ENCODE assay signal across 11 cellular contexts in the genomic region with DNA sequence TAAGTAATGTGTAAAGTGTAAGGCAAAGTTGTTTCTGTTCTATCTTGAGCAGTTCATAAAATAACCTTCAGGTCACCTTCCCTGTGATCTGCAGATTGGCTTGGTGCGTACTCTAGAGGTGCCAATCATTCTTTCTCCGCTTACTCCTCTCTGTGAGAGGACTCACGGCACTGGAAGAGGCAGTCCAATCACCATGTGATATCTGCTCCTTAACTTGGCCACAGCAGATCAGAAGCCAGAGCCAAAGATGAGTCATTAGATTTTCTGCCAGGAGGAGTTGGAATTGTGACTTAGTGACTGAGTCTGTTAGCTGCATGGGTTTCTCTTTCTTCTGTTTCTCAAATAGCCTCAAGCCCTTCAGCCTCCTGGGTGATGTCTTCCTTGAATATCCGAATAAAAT.
A peak's percentile ranks its signal among the peaks of the same experiment; 100 is the strongest.
DNase-seq lines count a peak whose midpoint lies in the region; ATAC-seq and TF ChIP-seq lines count a peak whose summit lies in the region.
"Had no signal": no experiment of that assay in that cellular context is flagged by ENCODE, and none has a peak within 500 bp of the region (broad histone marks: within the 10 kb centered on the region; RNA-seq: fewer than 3 reads in every experiment).

No MANE protein-coding gene starts in this region.

- no peaks in the 10 kb centered on the region for H3K27me3 Mint-ChIP-seq in Caco-2 (ENCODE audit: insufficient read depth, unreplicated experiment)

- H3K27ac Mint-ChIP-seq in Caco-2 (ENCODE audit: unreplicated experiment): no peak overlapping the region
- H3K27ac Mint-ChIP-seq: naive B cell had no signal

- no peaks in the 10 kb centered on the region for H3K4me1 Mint-ChIP-seq in Caco-2 (ENCODE audit: low read depth, unreplicated experiment)

- CTCF ChIA-PET in Caco-2 (lab: Charles Lee): no interaction called here

- ATAC-seq in psoas muscle (peak; percentile 92 to 98 (median 94)), GM19455 (IDR thresholded peaks at IDR 0.05; ENCODE audit: unreplicated experiment) (no peak)

- no peak overlapping the region for H3K4me3 Mint-ChIP-seq in Caco-2 (ENCODE audit: unreplicated experiment)
- H3K4me3 Mint-ChIP-seq: naive B cell had no signal

- H3K4me1 ChIP-seq in psoas muscle (peaks cover 7% of the 10 kb centered on the region), Caco-2 (no peaks in the 10 kb centered on the region)

- H3K9me3 Mint-ChIP-seq in Caco-2 (ENCODE audit: unreplicated experiment): no peaks in the 10 kb centered on the region
- H3K9me3 Mint-ChIP-seq: naive B cell had no signal

- H3K9me3 ChIP-seq in psoas muscle (no peaks in the 10 kb centered on the region), Caco-2 (no peaks in the 10 kb centered on the region)

- DNase-seq in ELF-1 (ENCODE audit: low read depth, low spot score): peak; percentile 45
- peak; percentile 96 for DNase-seq in RPMI7951 (ENCODE audit: low read depth)
- DNase-seq in fibroblast of peridontal ligament (ENCODE audit: extremely low read depth): peak; percentile 97
- no peak for DNase-seq in psoas muscle
- no peak for DNase-seq in T-helper 2 cell
- DNase-seq in NOMO-1 (lab: John Stamatoyannopoulos, UW; ENCODE audit: unreplicated experiment in 2 of 2): no peak
- no peak for DNase-seq in Caco-2
- DNase-seq: effector memory CD4-positive, alpha-beta T cell; GDM1; naive B cell had no signal

- WGBS in psoas muscle, 3 donors: 21 to 38% (median 27%) methylated on average over 4 of the region's 4 CpGs

- POLR2A ChIA-PET in Caco-2 (lab: Charles Lee): no interaction called here

- intact Hi-C loops in psoas muscle (cut with DNase I) (no loop called here), Caco-2 (cut with micrococcal nuclease; ENCODE audit: unreplicated experiment) (loop anchor here (10.0 kb wide), 1 partner anchor 162 kb away; a partner anchor contains a TSS)

- H3K36me3 ChIP-seq in psoas muscle (ENCODE audit: insufficient read depth in 1 of 2, low read depth in 1 of 2) (no peaks in the 10 kb centered on the region), Caco-2 (ENCODE audit: control insufficient read depth, insufficient read depth, low read length) (no peaks in the 10 kb centered on the region)

- no TSS peak for BruUV-seq in Caco-2 (replicated peaks; lab: Mats Ljungman, UMichigan)

- TF ChIP-seq CTCF in psoas muscle (IDR thresholded peaks at IDR 0.05) (no peak), Caco-2 (IDR thresholded peaks at IDR 0.05; ENCODE audit: insufficient read depth in 1 of 2, low read depth in 1 of 2, low read length in 1 of 2, severe bottlenecking in 1 of 2, unreplicated experiment in 1 of 2) (no peak)

- H3K27me3 ChIP-seq in psoas muscle (ENCODE audit: insufficient read depth in 3 of 3, low read length in 2 of 3): no peaks in the 10 kb centered on the region
- H3K27me3 ChIP-seq in Caco-2 (replicated peaks; ENCODE audit: control insufficient read depth, insufficient read depth, low read length): no peaks in the 10 kb centered on the region; the same call in 1 of the 2 replicates

- H3K4me3 ChIP-seq in psoas muscle (no peak overlapping the region), Caco-2 (ENCODE audit: low read depth, low read length) (no peak overlapping the region)

- no peaks in the 10 kb centered on the region for H3K36me3 Mint-ChIP-seq in Caco-2 (ENCODE audit: insufficient read depth, unreplicated experiment)
- H3K36me3 Mint-ChIP-seq: naive B cell had no signal

- H3K27ac ChIP-seq in psoas muscle: no peak overlapping the region

Comparison
In these comparisons a context has a peak if more than half of its experiments do, and no peak if none do; other contexts are left out.
1. DNase-seq: peak in ELF-1 (single experiment), RPMI7951 (single experiment) and fibroblast of peridontal ligament (single experiment); none in psoas muscle (0 of 2), T-helper 2 cell (0 of 5), NOMO-1 (0 of 2) and Caco-2 (0 of 2).